In genomic region chr19:42200116-42200740, GRCh38 we compare ENCODE assay signal across 11 cellular contexts. TPM values are rescaled to one million over a fixed set of nuclear protein-coding genes. Genes with fewer than 3 reads are reported as not detected.
DNase-seq lines count a peak whose midpoint lies in the region; ATAC-seq and TF ChIP-seq lines count a peak whose summit lies in the region.
"Had no signal": no experiment of that assay in that cellular context is flagged by ENCODE, and none has a peak within 500 bp of the region (broad histone marks: within the 10 kb centered on the region; RNA-seq: fewer than 3 reads in every experiment).

No MANE protein-coding gene starts in this region.

- no peak for TF ChIP-seq POLR2A in transverse colon (IDR thresholded peaks at IDR 0.05)

- no peak for TF ChIP-seq CTCF in glutamatergic neuron (IDR thresholded peaks at IDR 0.05; ENCODE audit: partially characterized antibody, unreplicated experiment)
- no peak for TF ChIP-seq CTCF in transverse colon (IDR thresholded peaks at IDR 0.05)
- no peak for TF ChIP-seq CTCF in GM13976 (IDR thresholded peaks at IDR 0.05; ENCODE audit: borderline replicate concordance, control extremely low read depth, extremely low read depth, insufficient read depth, missing control alignments)

- H3K36me3 Mint-ChIP-seq in activated T-cell treated with anti-CD3 and anti-CD28 coated beads, Interleukin-2, amount 50 U/mL, for 4 hours (ENCODE audit: insufficient read depth) = peaks cover 40% of the 10 kb centered on the region
- H3K36me3 Mint-ChIP-seq in T-helper 17 cell (ENCODE audit: low read depth) (peaks cover 21% of the 10 kb centered on the region), glutamatergic neuron (ENCODE audit: unreplicated experiment) (peaks cover 8% of the 10 kb centered on the region)

- TF ChIP-seq EP300 in transverse colon (IDR thresholded peaks at IDR 0.05; ENCODE audit: low read depth) = no peak

- WGBS in transverse colon (ENCODE audit: low coverage in 1 of 2), 2 donors = 94% methylated on average over 7 of the region's 7 CpGs; no CpG with 5 or more reads in 1 of the 2 donors

- peak overlapping the region; percentile 95 for H3K27ac Mint-ChIP-seq in T-helper 17 cell
- H3K27ac Mint-ChIP-seq in glutamatergic neuron (ENCODE audit: unreplicated experiment) = peak overlapping the region; percentile 18

- peaks cover 0 to 23% (median 10%) of the 10 kb centered on the region in 4 donors for H3K36me3 ChIP-seq in transverse colon

- no peaks in the 10 kb centered on the region for H3K27me3 ChIP-seq in transverse colon
- H3K27me3 ChIP-seq: cardiac muscle cell had no signal

- no peak for DNase-seq in activated T-cell treated with anti-CD3 and anti-CD28 coated beads, Interleukin-2, amount 50 U/mL, for 4 hours
- no peak for DNase-seq in activated T-cell treated with anti-CD3 and anti-CD28 coated beads, Interleukin-2, amount 50 U/mL, for 1 hour
- DNase-seq in T-helper 17 cell (no peak), glutamatergic neuron (no peak), transverse colon (no peak), NCI-H187 (lab: John Stamatoyannopoulos, UW) (no peak), GM13976 (ENCODE audit: low spot score) (no peak)
- DNase-seq: NCI-H510A treated with DMSO at 0.1 percent for 48 hours had no signal

- no peaks in the 10 kb centered on the region for H3K9me3 ChIP-seq in T-helper 17 cell (ENCODE audit: control insufficient read depth, low read length, poor library complexity, severe bottlenecking)
- H3K9me3 ChIP-seq in transverse colon = no peaks in the 10 kb centered on the region

- peaks cover 91% of the 10 kb centered on the region for H3K4me1 Mint-ChIP-seq in activated T-cell treated with anti-CD3 and anti-CD28 coated beads, Interleukin-2, amount 50 U/mL, for 4 hours (ENCODE audit: low read depth)
- H3K4me1 Mint-ChIP-seq in T-helper 17 cell (peaks cover 76% of the 10 kb centered on the region), glutamatergic neuron (ENCODE audit: low read depth, unreplicated experiment) (no peaks in the 10 kb centered on the region)

- no peak overlapping the region for H3K4me3 ChIP-seq in transverse colon
- H3K4me3 ChIP-seq: cardiac muscle cell had no signal

- no peak for ATAC-seq in activated T-cell treated with anti-CD3 and anti-CD28 coated beads, Interleukin-2, amount 50 U/mL, for 4 hours
- ATAC-seq in T-helper 17 cell (no peak), HG03439 (IDR thresholded peaks at IDR 0.05; ENCODE audit: unreplicated experiment) (no peak)
- ATAC-seq: SK-N-SH treated with all-trans-retinoic acid at 6 μM for 48 hours had no signal

- intact Hi-C loops in transverse colon (cut with DNase I; ENCODE audit: low total_unique reads) = no loop called here

- in situ Hi-C loops in transverse colon (cut with MboI; ENCODE audit: low pct_ligation_motif_present in 1 of 4, low pct_unique_long_range_greater_than_20kb in 1 of 4, low sequenced_read_pairs in 3 of 4) = no loop called here
- in situ Hi-C loops in GM13976 (cut with MboI; ENCODE audit: low sequenced_read_pairs, unreplicated experiment) = no loop called here

- H3K9me3 Mint-ChIP-seq in activated T-cell treated with anti-CD3 and anti-CD28 coated beads, Interleukin-2, amount 50 U/mL, for 4 hours = no peaks in the 10 kb centered on the region
- H3K9me3 Mint-ChIP-seq in glutamatergic neuron (ENCODE audit: unreplicated experiment) = peaks cover 7% of the 10 kb centered on the region

- peak overlapping the region; percentile 60 for H3K4me3 Mint-ChIP-seq in activated T-cell treated with anti-CD3 and anti-CD28 coated beads, Interleukin-2, amount 50 U/mL, for 4 hours
- H3K4me3 Mint-ChIP-seq in T-helper 17 cell (peak overlapping the region; percentile 93), glutamatergic neuron (ENCODE audit: unreplicated experiment) (no peak overlapping the region)

- peaks cover 0 to 39% (median 6%) of the 10 kb centered on the region in 4 donors for H3K4me1 ChIP-seq in transverse colon

- peak overlapping the region; percentile 57 to 82 (median 64) for H3K27ac ChIP-seq in transverse colon
- H3K27ac ChIP-seq: cardiac muscle cell had no signal

- H3K27me3 Mint-ChIP-seq in activated T-cell treated with anti-CD3 and anti-CD28 coated beads, Interleukin-2, amount 50 U/mL, for 4 hours (ENCODE audit: low read depth) = no peaks in the 10 kb centered on the region
- H3K27me3 Mint-ChIP-seq in T-helper 17 cell (no peaks in the 10 kb centered on the region), glutamatergic neuron (ENCODE audit: unreplicated experiment) (peaks cover 9% of the 10 kb centered on the region)

RNA-seq across cellular contexts. Expression of gene DEDD2, which starts 17.2 kb away (rescaled TPM):
- 10 to 100 TPM; 25.2 to 29.1 (median 28.1) TPM for total RNA-seq in activated T-cell treated with anti-CD3 and anti-CD28 coated beads, Interleukin-2, amount 50 U/mL, for 4 hours
- total RNA-seq in T-helper 17 cell (10 to 100 TPM; 72.1 to 89.9 TPM), glutamatergic neuron (ENCODE audit: unreplicated experiment) (30.7 TPM), transverse colon (10 to 100 TPM; 52.2 to 90.8 (median 63.0) TPM)

RNA-seq across cellular contexts. Expression of gene ZNF526, which starts 19.9 kb away (rescaled TPM):
- 10 to 100 TPM; 17.2 to 19.4 (median 18.7) TPM for total RNA-seq in activated T-cell treated with anti-CD3 and anti-CD28 coated beads, Interleukin-2, amount 50 U/mL, for 4 hours
- total RNA-seq in T-helper 17 cell = 1 to 10 TPM; 6.7 to 7.5 TPM
- 12.0 TPM for total RNA-seq in glutamatergic neuron (ENCODE audit: unreplicated experiment)
- total RNA-seq in transverse colon = 10 to 100 TPM in 1 of 4 donors, 1 to 10 TPM in 3; 6.4 to 19.5 (median 6.8) TPM

RNA-seq across cellular contexts. Expression of gene GSK3A, which starts 42.2 kb away (rescaled TPM):
- total RNA-seq in activated T-cell treated with anti-CD3 and anti-CD28 coated beads, Interleukin-2, amount 50 U/mL, for 4 hours = 10 to 100 TPM; 51.9 to 56.4 (median 55.2) TPM
- total RNA-seq in T-helper 17 cell = 10 to 100 TPM; 27.7 to 28.1 TPM
- 83.2 TPM for total RNA-seq in glutamatergic neuron (ENCODE audit: unreplicated experiment)
- total RNA-seq in transverse colon = 10 to 100 TPM; 10.7 to 46.4 (median 31.0) TPM

RNA-seq across cellular contexts. Expression of gene ERF, which starts 54.7 kb away (rescaled TPM):
- total RNA-seq in activated T-cell treated with anti-CD3 and anti-CD28 coated beads, Interleukin-2, amount 50 U/mL, for 4 hours = 10 to 100 TPM; 86.2 to 95.4 (median 89.1) TPM
- total RNA-seq in T-helper 17 cell = 10 to 100 TPM; 75.8 to 82.1 TPM
- total RNA-seq in glutamatergic neuron (ENCODE audit: unreplicated experiment) = 28.0 TPM
- 10 to 100 TPM; 20.9 to 67.3 (median 30.5) TPM for total RNA-seq in transverse colon
